ENCODE assay signal across 1 cellular context in genomic region chr13:77969299-77969698, GRCh38.
TF ChIP-seq lines count a peak whose summit lies in the region.

No MANE protein-coding gene starts in this region.

TF ChIP-seq in GM23338, 12 proteins besides CTCF, POLR2A, EP300 and RAD21:
- TF ChIP-seq ZNF462 (CRISPR knock-in tag; IDR thresholded peaks at IDR 0.05) = no peak
- no peak for TF ChIP-seq ZNF114 (CRISPR knock-in tag; IDR thresholded peaks at IDR 0.05)
TF ChIP-seq in GM23338: peak in this region for 0.
